In genomic region chr3:166304509-166305063, GRCh38 we compare ENCODE assay signal across 28 cellular contexts.
DNase-seq lines count a peak whose midpoint lies in the region; ATAC-seq, FAIRE-seq and TF ChIP-seq lines count a peak whose summit lies in the region.
"Had no signal": no experiment of that assay in that cellular context is flagged by ENCODE, and none has a peak within 500 bp of the region (broad histone marks: within the 10 kb centered on the region; RNA-seq: fewer than 3 reads in every experiment).

No MANE protein-coding gene starts in this region.

- CTCF ChIA-PET in HCT116 (lab: Charles Lee) = no interaction called here

- no peaks in the 10 kb centered on the region for H4K20me1 ChIP-seq in HCT116 (ENCODE audit: insufficient read depth)

- no peaks in the 10 kb centered on the region for H3K36me3 ChIP-seq in HCT116 (ENCODE audit: control insufficient read depth in 1 of 2, insufficient read depth in 2 of 2, low read length in 2 of 2)
- no peaks in the 10 kb centered on the region for H3K36me3 ChIP-seq in SJCRH30
- H3K36me3 ChIP-seq: breast epithelium, transverse colon had no signal

- RAD21 ChIA-PET in HCT116 (lab: Charles Lee; ENCODE audit: low non-redundant PET in 1 of 2, low total read pairs in 2 of 2, uncharacterized antibody in 2 of 2, unreplicated experiment in 2 of 2) = no interaction called here

- no peak for TF ChIP-seq RAD21 in HCT116 (IDR thresholded peaks at IDR 0.05; ENCODE audit: low read depth)

- in situ Hi-C loops in SK-MEL-5 (cut with HindIII; ENCODE audit: low pct_unique_long_range_greater_than_20kb, low sequenced_read_pairs) = no loop called here

- H3K4me2 ChIP-seq in HCT116 (ENCODE audit: low read length) = no peak overlapping the region

- H3K9me3 ChIP-seq in HCT116 (ENCODE audit: control insufficient read depth in 1 of 2, insufficient read depth in 1 of 2, low read depth in 1 of 2, low read length in 2 of 2) (no peaks in the 10 kb centered on the region), SJCRH30 (replicated peaks) (no peaks in the 10 kb centered on the region)
- H3K9me3 ChIP-seq: breast epithelium, transverse colon had no signal

- BruUV-seq in HCT116 (replicated peaks; lab: Mats Ljungman, UMichigan) = no TSS peak

- intact Hi-C loops in HCT116 (cut with micrococcal nuclease) = no loop called here

- FAIRE-seq in D721Med (lab: Jason Lieb, UNC) = peak; percentile 55
- FAIRE-seq: endothelial cell of umbilical vein, GM12878, GM19239, H1 had no signal

- H3K4me3 ChIP-seq in HCT116 (replicated peaks in 1 of 2; ENCODE audit: low read depth in 1 of 2, low read length in 2 of 2) = no peak overlapping the region
- H3K4me3 ChIP-seq in SJCRH30 = no peak overlapping the region
- H3K4me3 ChIP-seq: breast epithelium, GM12878, lung, transverse colon had no signal

- no peak for TF ChIP-seq CTCF in D721Med (IDR thresholded peaks at IDR 0.05; ENCODE audit: insufficient read depth, missing control alignments)
- no peak; a peak in 1 of 6 replicates for TF ChIP-seq CTCF in HCT116 (IDR thresholded peaks at IDR 0.05 in 2 of 3, conservative IDR thresholded peaks at IDR 0.05 in 1 of 3; ENCODE audit: borderline replicate concordance in 1 of 3, insufficient read depth in 1 of 3, low read depth in 2 of 3, low read length in 2 of 3)
- TF ChIP-seq CTCF in foreskin keratinocyte (conservative IDR thresholded peaks at IDR 0.05) = peak; percentile 39

- POLR2A ChIA-PET in HCT116 (lab: Charles Lee) = no interaction called here

- TF ChIP-seq POLR2A in HCT116 (IDR thresholded peaks at IDR 0.05; ENCODE audit: borderline replicate concordance, extremely low read depth, insufficient read depth, insufficient read length) = no peak

- H3K4me1 ChIP-seq in HCT116 (ENCODE audit: control insufficient read depth in 1 of 2, insufficient read depth in 2 of 2, low read length in 2 of 2) = no peaks in the 10 kb centered on the region
- no peaks in the 10 kb centered on the region for H3K4me1 ChIP-seq in foreskin keratinocyte
- no peaks in the 10 kb centered on the region for H3K4me1 ChIP-seq in SJCRH30
- H3K4me1 ChIP-seq: breast epithelium, transverse colon had no signal

- ATAC-seq in HCT116 (peak; percentile 42; the same call in 1 of the 2 replicates), foreskin keratinocyte (no peak)
- ATAC-seq: activated naive CD4-positive, alpha-beta T cell treated with anti-CD3 and anti-CD28 coated beads, Interleukin-2, amount 50 U/mL, for 72 hours; GM12878; left cardiac atrium; natural killer cell treated with Interleukin-12 subunit alpha and Interleukin-12 subunit beta and Interleukin-15 and Interleukin-18, amount 100 ng/mL, for 72 hours; stimulated activated effector memory CD8-positive, alpha-beta T cell treated with anti-CD3 and anti-CD28 coated beads, Interleukin-12 subunit alpha, Interleukin-12 subunit beta, amount 100 ng/mL, for 72 hours had no signal

- H3K9me2 ChIP-seq in HCT116 (ENCODE audit: insufficient read depth) = no peaks in the 10 kb centered on the region

- no peak overlapping the region for H2AFZ ChIP-seq in HCT116 (ENCODE audit: low read depth, low read length, poor library complexity, severe bottlenecking)

- no peaks in the 10 kb centered on the region for H3K79me2 ChIP-seq in HCT116 (ENCODE audit: insufficient read depth, low read length)

- H3K9ac ChIP-seq in HCT116 (ENCODE audit: low read length) = no peak overlapping the region

- H3K27me3 ChIP-seq in HCT116 (ENCODE audit: insufficient read depth, low read length) (no peaks in the 10 kb centered on the region), foreskin keratinocyte (no peaks in the 10 kb centered on the region), SJCRH30 (no peaks in the 10 kb centered on the region)
- H3K27me3 ChIP-seq: breast epithelium, transverse colon had no signal

- DNase-seq in D721Med (ENCODE audit: insufficient read length, low spot score) (no peak), HCT116 (ENCODE audit: low read depth, low spot score) (no peak), SK-MEL-5 (ENCODE audit: low read depth, low spot score) (peak; percentile 43), foreskin keratinocyte (no peak), occipital lobe (lab: John Stamatoyannopoulos, UW) (no peak), SJCRH30 (no peak)
- DNase-seq in activated effector memory CD4-positive, alpha-beta T cell treated with anti-CD3 and anti-CD28 coated beads, Interleukin-2, amount 50 U/mL, for 16 hours = no peak
- DNase-seq: activated CD4-positive, alpha-beta T cell treated with anti-CD3 and anti-CD28 coated beads, Interleukin-2, amount 10 ng/mL, durations not matched to agents 24 days and 14 days; activated CD8-positive, alpha-beta memory T cell treated with anti-CD3 and anti-CD28 coated beads for 24 hours; activated T-cell treated with anti-CD3 and anti-CD28 coated beads for 4 hours; C1 segment of cervical spinal cord; hippocampal formation; left cardiac atrium; MV-4-11; NCI-H1436 treated with DMSO at 0.1 percent for 48 hours; NCI-H2081 treated with DMSO at 0.1 percent for 48 hours; stimulated activated CD4-positive, alpha-beta T cell treated with anti-CD3 and anti-CD28 coated beads, Interleukin-15, amount 100 ng/mL, for 24 hours; transverse colon had no signal

- no peak overlapping the region for H3K27ac ChIP-seq in HCT116 (ENCODE audit: low read depth, low read length)
- H3K27ac ChIP-seq in foreskin keratinocyte = no peak overlapping the region
- no peak overlapping the region for H3K27ac ChIP-seq in SJCRH30
- H3K27ac ChIP-seq: breast epithelium, HL-60, transverse colon had no signal

TF ChIP-seq in HCT116, 20 proteins besides CTCF, POLR2A, EP300 and RAD21:
- TF ChIP-seq CEBPB (IDR thresholded peaks at IDR 0.05; ENCODE audit: low read depth) = no peak
- TF ChIP-seq ZNF274 (IDR thresholded peaks at IDR 0.05; ENCODE audit: low read depth, low read length) = no peak
- TF ChIP-seq POLR2AphosphoS5 (IDR thresholded peaks at IDR 0.05; ENCODE audit: low read depth, low read length) = no peak
- no peak for TF ChIP-seq JUND (IDR thresholded peaks at IDR 0.05)
